ENCODE assay signal across 1 cellular context in the genomic region with DNA sequence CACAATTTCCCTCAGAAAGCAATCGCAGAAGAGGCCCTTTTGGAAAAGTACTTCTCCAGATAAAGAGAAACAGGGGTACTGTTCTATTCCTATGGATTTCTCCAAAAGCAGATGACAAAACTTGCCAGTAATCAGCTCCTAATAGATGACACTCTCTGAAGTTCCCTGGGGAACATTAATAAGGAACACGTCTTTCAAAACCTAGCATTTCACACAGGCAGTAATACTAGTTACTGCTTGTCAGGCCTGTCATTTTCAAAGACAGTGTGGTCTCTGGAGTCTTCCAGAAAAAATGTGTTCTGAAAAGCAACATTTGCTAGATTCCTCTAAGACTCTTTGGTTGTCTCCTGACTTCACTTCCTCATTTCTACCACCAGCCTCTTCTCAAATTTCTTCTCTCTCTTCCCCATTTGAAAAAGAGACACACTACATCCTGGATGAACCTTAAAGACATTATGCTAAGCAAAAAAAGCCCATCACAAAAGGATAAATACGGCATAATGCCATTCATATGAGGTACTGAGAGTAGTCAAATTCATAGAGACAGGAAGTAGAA.
TF ChIP-seq lines count a peak whose summit lies in the region.

No MANE protein-coding gene starts in this region.

TF ChIP-seq in HepG2, 621 proteins besides CTCF, POLR2A, EP300 and RAD21:
- no peak for TF ChIP-seq ZBTB21 (CRISPR knock-in tag; IDR thresholded peaks at IDR 0.05)
- TF ChIP-seq TGIF2 (CRISPR knock-in tag; IDR thresholded peaks at IDR 0.05): no peak
- TF ChIP-seq ZNF816 (CRISPR knock-in tag; IDR thresholded peaks at IDR 0.05; ENCODE audit: borderline replicate concordance): no peak
- no peak for TF ChIP-seq MBNL3 (CRISPR knock-in tag; conservative IDR thresholded peaks at IDR 0.05)
- TF ChIP-seq, protein P1, sequence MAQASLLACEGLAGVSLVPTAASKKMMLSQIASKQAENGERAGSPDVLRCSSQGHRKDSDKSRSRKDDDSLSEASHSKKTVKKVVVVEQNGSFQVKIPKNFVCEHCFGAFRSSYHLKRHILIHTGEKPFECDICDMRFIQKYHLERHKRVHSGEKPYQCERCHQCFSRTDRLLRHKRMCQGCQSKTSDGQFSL (CRISPR knock-in tag; IDR thresholded peaks at IDR 0.05): no peak
- TF ChIP-seq, protein P2, sequence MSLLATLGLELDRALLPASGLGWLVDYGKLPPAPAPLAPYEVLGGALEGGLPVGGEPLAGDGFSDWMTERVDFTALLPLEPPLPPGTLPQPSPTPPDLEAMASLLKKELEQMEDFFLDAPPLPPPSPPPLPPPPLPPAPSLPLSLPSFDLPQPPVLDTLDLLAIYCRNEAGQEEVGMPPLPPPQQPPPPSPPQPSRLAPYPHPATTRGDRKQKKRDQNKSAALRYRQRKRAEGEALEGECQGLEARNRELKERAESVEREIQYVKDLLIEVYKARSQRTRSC (CRISPR knock-in tag; IDR thresholded peaks at IDR 0.05; ENCODE audit: low read depth): no peak
- TF ChIP-seq NFYB (CRISPR knock-in tag; IDR thresholded peaks at IDR 0.05): no peak
- TF ChIP-seq, protein P3, sequence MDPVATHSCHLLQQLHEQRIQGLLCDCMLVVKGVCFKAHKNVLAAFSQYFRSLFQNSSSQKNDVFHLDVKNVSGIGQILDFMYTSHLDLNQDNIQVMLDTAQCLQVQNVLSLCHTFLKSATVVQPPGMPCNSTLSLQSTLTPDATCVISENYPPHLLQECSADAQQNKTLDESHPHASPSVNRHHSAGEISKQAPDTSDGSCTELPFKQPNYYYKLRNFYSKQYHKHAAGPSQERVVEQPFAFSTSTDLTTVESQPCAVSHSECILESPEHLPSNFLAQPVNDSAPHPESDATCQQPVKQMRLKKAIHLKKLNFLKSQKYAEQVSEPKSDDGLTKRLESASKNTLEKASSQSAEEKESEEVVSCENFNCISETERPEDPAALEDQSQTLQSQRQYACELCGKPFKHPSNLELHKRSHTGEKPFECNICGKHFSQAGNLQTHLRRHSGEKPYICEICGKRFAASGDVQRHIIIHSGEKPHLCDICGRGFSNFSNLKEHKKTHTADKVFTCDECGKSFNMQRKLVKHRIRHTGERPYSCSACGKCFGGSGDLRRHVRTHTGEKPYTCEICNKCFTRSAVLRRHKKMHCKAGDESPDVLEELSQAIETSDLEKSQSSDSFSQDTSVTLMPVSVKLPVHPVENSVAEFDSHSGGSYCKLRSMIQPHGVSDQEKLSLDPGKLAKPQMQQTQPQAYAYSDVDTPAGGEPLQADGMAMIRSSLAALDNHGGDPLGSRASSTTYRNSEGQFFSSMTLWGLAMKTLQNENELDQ (CRISPR knock-in tag; IDR thresholded peaks at IDR 0.05; ENCODE audit: borderline replicate concordance): no peak
- no peak for TF ChIP-seq DMAP1 (CRISPR knock-in tag; IDR thresholded peaks at IDR 0.05)
- TF ChIP-seq, protein P4, sequence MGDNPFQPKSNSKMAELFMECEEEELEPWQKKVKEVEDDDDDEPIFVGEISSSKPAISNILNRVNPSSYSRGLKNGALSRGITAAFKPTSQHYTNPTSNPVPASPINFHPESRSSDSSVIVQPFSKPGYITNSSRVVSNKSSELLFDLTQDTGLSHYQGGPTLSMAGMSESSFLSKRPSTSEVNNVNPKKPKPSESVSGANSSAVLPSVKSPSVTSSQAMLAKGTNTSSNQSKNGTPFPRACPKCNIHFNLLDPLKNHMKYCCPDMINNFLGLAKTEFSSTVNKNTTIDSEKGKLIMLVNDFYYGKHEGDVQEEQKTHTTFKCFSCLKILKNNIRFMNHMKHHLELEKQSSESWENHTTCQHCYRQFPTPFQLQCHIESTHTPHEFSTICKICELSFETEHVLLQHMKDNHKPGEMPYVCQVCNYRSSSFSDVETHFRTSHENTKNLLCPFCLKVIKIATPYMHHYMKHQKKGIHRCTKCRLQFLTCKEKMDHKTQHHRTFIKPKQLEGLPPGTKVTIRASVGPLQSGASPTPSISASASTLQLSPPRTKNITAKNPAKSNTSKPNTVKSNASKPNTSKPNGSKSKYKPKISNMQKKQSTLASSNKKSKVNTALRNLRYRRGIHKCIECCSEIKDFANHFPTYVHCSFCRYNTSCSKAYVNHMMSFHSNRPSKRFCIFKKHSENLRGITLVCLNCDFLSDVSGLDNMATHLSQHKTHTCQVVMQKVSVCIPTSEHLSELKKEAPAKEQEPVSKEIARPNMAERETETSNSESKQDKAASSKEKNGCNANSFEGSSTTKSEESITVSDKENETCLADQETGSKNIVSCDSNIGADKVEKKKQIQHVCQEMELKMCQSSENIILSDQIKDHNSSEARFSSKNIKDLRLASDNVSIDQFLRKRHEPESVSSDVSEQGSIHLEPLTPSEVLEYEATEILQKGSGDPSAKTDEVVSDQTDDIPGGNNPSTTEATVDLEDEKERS (CRISPR knock-in tag; IDR thresholded peaks at IDR 0.05): no peak
- TF ChIP-seq MAZ (IDR thresholded peaks at IDR 0.05; ENCODE audit: borderline replicate concordance, low read depth, low read length): no peak
- no peak for TF ChIP-seq MAZ (CRISPR knock-in tag; IDR thresholded peaks at IDR 0.05; ENCODE audit: low read depth)
- no peak for TF ChIP-seq ZFP36L2 (CRISPR knock-in tag; IDR thresholded peaks at IDR 0.05)
- TF ChIP-seq, protein P5, sequence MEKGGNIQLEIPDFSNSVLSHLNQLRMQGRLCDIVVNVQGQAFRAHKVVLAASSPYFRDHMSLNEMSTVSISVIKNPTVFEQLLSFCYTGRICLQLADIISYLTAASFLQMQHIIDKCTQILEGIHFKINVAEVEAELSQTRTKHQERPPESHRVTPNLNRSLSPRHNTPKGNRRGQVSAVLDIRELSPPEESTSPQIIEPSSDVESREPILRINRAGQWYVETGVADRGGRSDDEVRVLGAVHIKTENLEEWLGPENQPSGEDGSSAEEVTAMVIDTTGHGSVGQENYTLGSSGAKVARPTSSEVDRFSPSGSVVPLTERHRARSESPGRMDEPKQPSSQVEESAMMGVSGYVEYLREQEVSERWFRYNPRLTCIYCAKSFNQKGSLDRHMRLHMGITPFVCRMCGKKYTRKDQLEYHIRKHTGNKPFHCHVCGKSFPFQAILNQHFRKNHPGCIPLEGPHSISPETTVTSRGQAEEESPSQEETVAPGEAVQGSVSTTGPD (CRISPR knock-in tag; IDR thresholded peaks at IDR 0.05): no peak
- TF ChIP-seq, protein P6, sequence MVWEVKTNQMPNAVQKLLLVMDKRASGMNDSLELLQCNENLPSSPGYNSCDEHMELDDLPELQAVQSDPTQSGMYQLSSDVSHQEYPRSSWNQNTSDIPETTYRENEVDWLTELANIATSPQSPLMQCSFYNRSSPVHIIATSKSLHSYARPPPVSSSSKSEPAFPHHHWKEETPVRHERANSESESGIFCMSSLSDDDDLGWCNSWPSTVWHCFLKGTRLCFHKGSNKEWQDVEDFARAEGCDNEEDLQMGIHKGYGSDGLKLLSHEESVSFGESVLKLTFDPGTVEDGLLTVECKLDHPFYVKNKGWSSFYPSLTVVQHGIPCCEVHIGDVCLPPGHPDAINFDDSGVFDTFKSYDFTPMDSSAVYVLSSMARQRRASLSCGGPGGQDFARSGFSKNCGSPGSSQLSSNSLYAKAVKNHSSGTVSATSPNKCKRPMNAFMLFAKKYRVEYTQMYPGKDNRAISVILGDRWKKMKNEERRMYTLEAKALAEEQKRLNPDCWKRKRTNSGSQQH (CRISPR knock-in tag; IDR thresholded peaks at IDR 0.05; ENCODE audit: low read depth): no peak
- no peak for TF ChIP-seq ASH2L (IDR thresholded peaks at IDR 0.05; ENCODE audit: insufficient read length, low read depth, low read length)
- TF ChIP-seq, protein P7, sequence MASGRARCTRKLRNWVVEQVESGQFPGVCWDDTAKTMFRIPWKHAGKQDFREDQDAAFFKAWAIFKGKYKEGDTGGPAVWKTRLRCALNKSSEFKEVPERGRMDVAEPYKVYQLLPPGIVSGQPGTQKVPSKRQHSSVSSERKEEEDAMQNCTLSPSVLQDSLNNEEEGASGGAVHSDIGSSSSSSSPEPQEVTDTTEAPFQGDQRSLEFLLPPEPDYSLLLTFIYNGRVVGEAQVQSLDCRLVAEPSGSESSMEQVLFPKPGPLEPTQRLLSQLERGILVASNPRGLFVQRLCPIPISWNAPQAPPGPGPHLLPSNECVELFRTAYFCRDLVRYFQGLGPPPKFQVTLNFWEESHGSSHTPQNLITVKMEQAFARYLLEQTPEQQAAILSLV (CRISPR knock-in tag; IDR thresholded peaks at IDR 0.05; ENCODE audit: borderline replicate concordance): no peak
- TF ChIP-seq ZNF317 (CRISPR knock-in tag; IDR thresholded peaks at IDR 0.05): no peak
- TF ChIP-seq ZFY (CRISPR knock-in tag; IDR thresholded peaks at IDR 0.05): no peak
- no peak for TF ChIP-seq ZNF773 (CRISPR knock-in tag; IDR thresholded peaks at IDR 0.05; ENCODE audit: borderline replicate concordance)
- TF ChIP-seq ZSCAN22 (CRISPR knock-in tag; IDR thresholded peaks at IDR 0.05): no peak
